Comparison of ENCODE assay signal across 33 cellular contexts in genomic region chr3:32909999-32910398, GRCh38. TPM values are rescaled to one million over a fixed set of nuclear protein-coding genes. Genes with fewer than 3 reads are reported as not detected.
"Had no signal": no experiment of that assay in that cellular context is flagged by ENCODE, and none has a peak within 500 bp of the region (broad histone marks: within the 10 kb centered on the region; RNA-seq: fewer than 3 reads in every experiment).

No MANE protein-coding gene starts in this region.

- H3K27me3 Mint-ChIP-seq: activated B cell treated with CpG ODN at 0.5 μM for 24 hours; activated naive CD8-positive, alpha-beta T cell; activated T-helper 17 cell treated with anti-CD3 and anti-CD28 coated beads, Interleukin-2, amount 50 U/mL, for 72 hours; T-cell had no signal

- H3K4me1 ChIP-seq: body of pancreas had no signal

- FAIRE-seq: colon, endometrium, endothelial cell of umbilical vein, frontal cortex had no signal

- H3K36me3 ChIP-seq: esophagus squamous epithelium, WERI-Rb-1 had no signal

- H3K27ac Mint-ChIP-seq: activated B cell treated with CpG ODN at 0.5 μM for 24 hours; activated CD8-positive, alpha-beta T cell treated with anti-CD3 and anti-CD28 coated beads for 36 hours; activated naive CD8-positive, alpha-beta T cell; activated T-helper 17 cell treated with anti-CD3 and anti-CD28 coated beads, Interleukin-2, amount 50 U/mL, for 72 hours; T-cell; T-helper 1 cell treated with Interleukin-12 subunit alpha and Interleukin-12 subunit beta and Interleukin-4 antibody, amounts not matched to agents 30 μg/mL and 1 μg/mL, for 36 hours; T-helper 2 cell treated with Interferon-gamma antibody and Interleukin-4, amounts not matched to agents 5 μg/mL and 100 μg/mL, for 36 hours had no signal

- H3K27me3 ChIP-seq: body of pancreas, esophagus squamous epithelium had no signal

- H3K9me3 Mint-ChIP-seq: activated B cell treated with CpG ODN at 0.5 μM for 24 hours; activated CD8-positive, alpha-beta T cell treated with anti-CD3 and anti-CD28 coated beads for 36 hours; activated T-cell treated with anti-CD3 and anti-CD28 coated beads, Interleukin-2, amount 50 U/mL, for 4 hours; activated T-helper 17 cell treated with anti-CD3 and anti-CD28 coated beads, Interleukin-2, amount 50 U/mL, for 72 hours; T-cell; T-helper 1 cell treated with Interleukin-12 subunit alpha and Interleukin-12 subunit beta and Interleukin-4 antibody, amounts not matched to agents 30 μg/mL and 1 μg/mL, for 36 hours; T-helper 2 cell treated with Interferon-gamma antibody and Interleukin-4, amounts not matched to agents 5 μg/mL and 100 μg/mL, for 36 hours had no signal

- H3K27ac ChIP-seq: body of pancreas, epithelial cell of prostate, esophagus squamous epithelium, WERI-Rb-1 had no signal

- DNase-seq: activated B cell treated with CpG ODN at 0.5 μM for 24 hours; activated CD4-positive, alpha-beta T cell treated with anti-CD3 and anti-CD28 coated beads for 48 hours; activated CD4-positive, alpha-beta T cell treated with anti-CD3 and anti-CD28 coated beads, Interleukin-2, amount 50 U/mL, for 1 hour; activated CD4-positive, alpha-beta T cell treated with anti-CD3 and anti-CD28 coated beads, Interleukin-2, amount 50 U/mL, for 48 hours; activated CD8-positive, alpha-beta memory T cell treated with anti-CD3 and anti-CD28 coated beads for 24 hours; activated CD8-positive, alpha-beta T cell treated with anti-CD3 and anti-CD28 coated beads for 36 hours; activated effector memory CD4-positive, alpha-beta T cell treated with Interleukin-2 at 50 U/mL for 16 hours; activated gamma-delta T cell treated with Interleukin-2 at 50 U/mL for 16 hours; activated naive CD4-positive, alpha-beta T cell treated with anti-CD3 and anti-CD28 coated beads, Interleukin-2, amount 50 U/mL, for 16 hours; activated naive CD4-positive, alpha-beta T cell treated with Interleukin-2 at 50 U/mL for 16 hours; activated T-cell treated with anti-CD3 and anti-CD28 coated beads, Interleukin-2, amount 50 U/mL, for 4 hours; amniotic stem cell; anterior cingulate cortex; body of pancreas; caudate nucleus; effector CD8-positive, alpha-beta T cell; esophagus squamous epithelium; T-cell; T1000; WERI-Rb-1 had no signal

- H3K9me3 ChIP-seq: body of pancreas, esophagus squamous epithelium had no signal

- ATAC-seq: activated CD4-positive, CD25-positive, alpha-beta regulatory T cell treated with anti-CD3 and anti-CD28 coated beads, Interleukin-2, amount 50 U/mL, for 24 hours; activated CD8-positive, alpha-beta T cell treated with anti-CD3 and anti-CD28 coated beads for 36 hours; activated T-cell treated with anti-CD3 and anti-CD28 coated beads, Interleukin-2, amount 50 U/mL, for 4 hours; activated T-helper 17 cell treated with anti-CD3 and anti-CD28 coated beads, Interleukin-2, amount 50 U/mL, for 72 hours; body of pancreas; T-cell had no signal

- H3K4me3 Mint-ChIP-seq: activated B cell treated with CpG ODN at 0.5 μM for 24 hours; activated CD8-positive, alpha-beta T cell treated with anti-CD3 and anti-CD28 coated beads for 36 hours; activated naive CD8-positive, alpha-beta T cell; activated T-cell treated with anti-CD3 and anti-CD28 coated beads, Interleukin-2, amount 50 U/mL, for 4 hours; activated T-helper 17 cell treated with anti-CD3 and anti-CD28 coated beads, Interleukin-2, amount 50 U/mL, for 72 hours; T-cell; T-helper 1 cell treated with Interleukin-12 subunit alpha and Interleukin-12 subunit beta and Interleukin-4 antibody, amounts not matched to agents 30 μg/mL and 1 μg/mL, for 36 hours; T-helper 2 cell treated with Interferon-gamma antibody and Interleukin-4, amounts not matched to agents 5 μg/mL and 100 μg/mL, for 36 hours had no signal

- H3K4me3 ChIP-seq: body of pancreas, esophagus squamous epithelium had no signal

- H3K36me3 Mint-ChIP-seq: activated naive CD8-positive, alpha-beta T cell; T-cell had no signal

RNA-seq across cellular contexts. Expression of gene CCR4, which starts 41.4 kb away (rescaled TPM):
- total RNA-seq: body of pancreas, chondrocyte, endothelial cell of umbilical vein, fibroblast of lung, fibroblast of villous mesenchyme had no signal
- polyA plus RNA-seq: endothelial cell of umbilical vein, fibroblast of lung had no signal
